1 cellular context compared by ENCODE assay signal in the genomic region with DNA sequence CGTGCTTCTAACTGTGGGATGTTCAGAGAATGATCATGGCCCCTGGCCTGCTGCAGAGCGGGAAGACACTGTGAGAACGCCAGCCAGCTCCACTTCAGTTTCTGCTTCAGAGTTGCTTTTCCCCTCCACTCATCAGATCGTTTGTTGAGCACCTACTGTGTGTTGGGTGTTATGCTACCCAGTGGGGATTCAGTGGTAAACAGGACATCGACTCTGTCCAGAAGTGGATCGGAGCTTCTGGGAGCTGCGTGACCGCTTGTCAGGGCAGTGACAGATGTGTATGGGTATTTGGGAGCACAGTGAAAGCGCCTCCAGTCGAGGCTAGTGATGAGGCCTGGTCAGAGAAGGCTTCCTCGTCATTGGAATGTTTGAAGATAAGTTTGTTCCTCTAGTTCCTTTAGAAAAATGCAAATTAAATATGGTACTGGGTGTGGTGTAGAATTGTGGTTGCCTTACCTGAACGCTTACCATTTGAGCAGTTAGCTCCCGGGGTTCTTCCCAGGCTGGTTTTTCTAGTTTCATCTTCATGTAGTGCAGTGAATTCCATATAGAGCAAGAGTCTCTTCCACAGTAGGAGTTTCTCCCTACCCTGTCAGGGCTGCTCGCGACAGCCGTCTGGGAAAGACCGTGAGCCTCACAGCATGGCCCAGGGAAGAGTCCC.
TF ChIP-seq lines count a peak whose summit lies in the region.

No MANE protein-coding gene starts in this region.

TF ChIP-seq in A549, 52 proteins besides CTCF, POLR2A, EP300 and RAD21 (continued from another document):
- TF ChIP-seq, protein P1, sequence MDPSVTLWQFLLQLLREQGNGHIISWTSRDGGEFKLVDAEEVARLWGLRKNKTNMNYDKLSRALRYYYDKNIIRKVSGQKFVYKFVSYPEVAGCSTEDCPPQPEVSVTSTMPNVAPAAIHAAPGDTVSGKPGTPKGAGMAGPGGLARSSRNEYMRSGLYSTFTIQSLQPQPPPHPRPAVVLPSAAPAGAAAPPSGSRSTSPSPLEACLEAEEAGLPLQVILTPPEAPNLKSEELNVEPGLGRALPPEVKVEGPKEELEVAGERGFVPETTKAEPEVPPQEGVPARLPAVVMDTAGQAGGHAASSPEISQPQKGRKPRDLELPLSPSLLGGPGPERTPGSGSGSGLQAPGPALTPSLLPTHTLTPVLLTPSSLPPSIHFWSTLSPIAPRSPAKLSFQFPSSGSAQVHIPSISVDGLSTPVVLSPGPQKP (IDR thresholded peaks at IDR 0.05; ENCODE audit: low read depth, low read length): no peak
TF ChIP-seq in A549: peak in this region for 0.
